In the genomic region with DNA sequence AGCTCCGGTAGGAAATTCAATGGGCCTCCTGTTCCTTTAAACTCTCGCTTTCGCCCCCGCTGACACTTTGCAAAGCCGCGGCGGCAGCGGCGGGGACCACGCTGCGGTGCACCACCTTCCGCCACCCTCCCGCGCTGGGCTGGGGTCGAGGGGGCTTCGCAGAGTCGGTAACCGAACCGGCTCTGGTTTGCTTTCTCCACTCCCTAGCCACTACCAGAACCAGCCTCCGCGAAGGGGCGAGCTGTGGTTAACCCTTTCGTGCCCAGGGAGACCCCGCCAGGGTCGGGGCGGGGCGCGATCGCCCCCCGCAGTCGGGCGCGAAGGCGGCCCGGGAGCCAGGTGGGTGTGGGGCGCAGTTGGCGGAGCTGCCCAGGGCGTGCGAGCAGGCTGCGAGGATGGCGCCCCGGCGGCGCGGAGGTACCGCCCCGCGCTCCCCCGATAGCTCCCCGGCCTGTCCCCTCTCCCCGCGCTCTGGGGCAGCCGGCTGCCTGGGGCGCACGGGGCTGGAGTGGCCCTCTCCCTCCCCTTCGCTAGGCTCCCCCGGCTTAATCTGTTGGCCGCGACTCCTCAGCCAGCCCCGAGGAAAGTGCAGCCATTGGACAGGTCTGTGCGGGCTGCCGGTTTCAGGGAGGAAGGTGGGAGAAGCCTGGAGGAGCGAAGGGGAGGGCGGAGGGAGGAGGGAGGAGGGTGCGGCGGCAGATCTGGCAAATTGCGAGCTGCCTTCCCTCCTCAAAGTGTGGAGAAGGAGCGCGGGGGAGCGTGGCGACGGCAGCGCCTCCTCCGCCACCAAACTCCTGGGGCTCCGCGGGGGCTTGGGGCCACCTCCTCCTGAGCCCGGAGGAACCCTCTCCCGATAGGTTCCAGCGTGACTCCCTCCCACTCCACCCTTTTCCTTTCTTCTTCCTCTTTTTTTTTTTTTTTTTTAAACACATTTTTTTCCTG, we compare ENCODE assay signal across 8 cellular contexts. TPM values are rescaled to one million over a fixed set of nuclear protein-coding genes. Genes with fewer than 3 reads are reported as not detected.
DNase-seq lines count a peak whose midpoint lies in the region; ATAC-seq, FAIRE-seq and TF ChIP-seq lines count a peak whose summit lies in the region.

No MANE protein-coding gene starts in this region.

- H3K9me3 ChIP-seq in adrenal gland (replicated peaks in 1 of 3) (no peaks in the 10 kb centered on the region), left ventricle myocardium inferior (replicated peaks) (peaks cover under 1% of the 10 kb centered on the region), pancreas (no peaks in the 10 kb centered on the region)

- DNase-seq in Daoy (ENCODE audit: low read depth) = peak; percentile 38
- DNase-seq in adrenal gland = peak; percentile 78 to 92 (median 89)
- DNase-seq in left ventricle myocardium inferior = peak; percentile 79
- peak; percentile 21 to 75 (median 54) for DNase-seq in pancreas
- no peak for DNase-seq in SHP77 treated with DMSO at 0.1 percent for 48 hours (lab: John Stamatoyannopoulos, UW)
- no peak for DNase-seq in stimulated activated CD8-positive, alpha-beta memory T cell treated with anti-CD3 and anti-CD28 coated beads, Interleukin-4, amount 100 ng/mL, for 48 hours

- H3K4me1 ChIP-seq in adrenal gland (replicated peaks in 1 of 2) (peaks cover 0 to 16% of the 10 kb centered on the region in 2 donors), left ventricle myocardium inferior (peaks cover 49% of the 10 kb centered on the region), pancreas (peaks cover 0 to 5% (median 0%) of the 10 kb centered on the region in 3 donors)

- intact Hi-C loops in adrenal gland (cut with DNase I) (loop anchor here in 1 of 2 donors (10.0 kb wide), 1 partner anchor 119 kb away; no protein-coding TSS in a partner anchor), left ventricle myocardium inferior (cut with micrococcal nuclease) (loop anchor here (10.0 kb wide), 1 partner anchor 949 kb away; no protein-coding TSS in a partner anchor), pancreas (cut with DNase I) (no loop called here)

- TF ChIP-seq RAD21 in Ishikawa (IDR thresholded peaks at IDR 0.05; ENCODE audit: low read depth) = no peak

- H3K36me3 ChIP-seq in adrenal gland (replicated peaks in 1 of 2) (no peaks in the 10 kb centered on the region), left ventricle myocardium inferior (no peaks in the 10 kb centered on the region), pancreas (no peaks in the 10 kb centered on the region)

- H3K27me3 ChIP-seq in adrenal gland = no peaks in the 10 kb centered on the region
- H3K27me3 ChIP-seq in left ventricle myocardium inferior (ENCODE audit: low read depth) = peaks cover 29% of the 10 kb centered on the region
- peaks cover 0 to 3% (median 0%) of the 10 kb centered on the region in 4 donors for H3K27me3 ChIP-seq in pancreas

- TF ChIP-seq POLR2A in adrenal gland (IDR thresholded peaks at IDR 0.05) = peak in 1 of 2 donors; percentile 82

- WGBS in adrenal gland, 4 donors = 0 to 1% (median 0%) methylated on average over 28 to 79 of the region's 79 CpGs
- WGBS in pancreas, 2 donors = 0 to 1% methylated on average over 51 to 79 of the region's 79 CpGs

- TF ChIP-seq CTCF in adrenal gland (IDR thresholded peaks at IDR 0.05) = peak in 1 of 6 experiments; percentile 6
- TF ChIP-seq CTCF in left ventricle myocardium inferior (IDR thresholded peaks at IDR 0.05; ENCODE audit: borderline replicate concordance) = no peak
- TF ChIP-seq CTCF in pancreas (IDR thresholded peaks at IDR 0.05) = no peak

- H3K4me3 ChIP-seq in adrenal gland = peak overlapping the region; percentile 63 to 98 (median 85)
- H3K4me3 ChIP-seq in left ventricle myocardium inferior = peak overlapping the region; percentile 83
- H3K4me3 ChIP-seq in pancreas = peak overlapping the region; percentile 49 to 61 (median 56)

- H3K27ac ChIP-seq in adrenal gland = peak overlapping the region; percentile 67 to 93 (median 87)
- H3K27ac ChIP-seq in left ventricle myocardium inferior (replicated peaks) = peak overlapping the region; percentile 89
- peak overlapping the region in 3 of 4 donors; percentile 49 to 73 (median 71) for H3K27ac ChIP-seq in pancreas

- peak; percentile 49 to 71 (median 69) for ATAC-seq in pancreas
- ATAC-seq in GM19452 (IDR thresholded peaks at IDR 0.05; ENCODE audit: unreplicated experiment) = no peak

- no peak for TF ChIP-seq EP300 in Ishikawa (IDR thresholded peaks at IDR 0.05; ENCODE audit: borderline replicate concordance)

- no peak for FAIRE-seq in pancreas (lab: Jason Lieb, UNC)

TF ChIP-seq in Ishikawa, 13 proteins besides CTCF, POLR2A, EP300 and RAD21:
- TF ChIP-seq FOXM1 (IDR thresholded peaks at IDR 0.05; ENCODE audit: borderline replicate concordance, low read depth) = no peak
- TF ChIP-seq, protein P1, sequence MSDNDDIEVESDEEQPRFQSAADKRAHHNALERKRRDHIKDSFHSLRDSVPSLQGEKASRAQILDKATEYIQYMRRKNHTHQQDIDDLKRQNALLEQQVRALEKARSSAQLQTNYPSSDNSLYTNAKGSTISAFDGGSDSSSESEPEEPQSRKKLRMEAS (IDR thresholded peaks at IDR 0.05) = peak; percentile 26
- peak; percentile 97 for TF ChIP-seq ZBTB7A (IDR thresholded peaks at IDR 0.05; ENCODE audit: low read depth)

RNA-seq across cellular contexts. Expression of a gene that starts 0.5 kb away (rescaled TPM):
- 0.33 and 0.69 TPM in 2 replicates for total RNA-seq in Daoy (2014; rRNA removed; shearing (Covaris generic))
- total RNA-seq in adrenal gland (100 to 1,000 TPM in 4 of 8 donors, 10 to 100 TPM in 4; 31.7 to 127 (median 96.1) TPM), left ventricle myocardium inferior (16.6 TPM), pancreas (10 to 100 TPM in 2 of 6 donors, 1 to 10 TPM in 4; 2.0 to 48.5 (median 6.8) TPM)
- polyA plus RNA-seq in adrenal gland (10 to 100 TPM; 12.1 to 20.3 (median 19.6) TPM), pancreas (1 to 10 TPM; 1.5 TPM)

Comparison
In these comparisons a context has a peak if more than half of its experiments do, and no peak if none do; other contexts are left out.
1. DNase-seq: peak in Daoy (single experiment), adrenal gland (7 of 7), left ventricle myocardium inferior (single experiment) and pancreas (6 of 6); none in SHP77 treated with DMSO at 0.1 percent for 48 hours (single experiment) and stimulated activated CD8-positive, alpha-beta memory T cell treated with anti-CD3 and anti-CD28 coated beads, Interleukin-4, amount 100 ng/mL, for 48 hours (single experiment).
2. Peak in every context shown above with its lines, with median percentiles within 50 percentile points of each other: H3K27ac ChIP-seq and H3K4me3 ChIP-seq.